ENCODE assay signal across 15 cellular contexts in genomic region chr12:131861261-131862083, GRCh38. TPM values are rescaled to one million over a fixed set of nuclear protein-coding genes. Genes with fewer than 3 reads are reported as not detected.
DNase-seq lines count a peak whose midpoint lies in the region; ATAC-seq, FAIRE-seq and TF ChIP-seq lines count a peak whose summit lies in the region.
"Had no signal": no experiment of that assay in that cellular context is flagged by ENCODE, and none has a peak within 500 bp of the region (broad histone marks: within the 10 kb centered on the region; RNA-seq: fewer than 3 reads in every experiment).

No MANE protein-coding gene starts in this region.

- POLR2A ChIA-PET in MCF 10A (lab: Yijun Ruan, JAX) = interaction anchor here (1.1 to 2.0 kb wide), 2 partner anchors 11 to 75 kb away, joined by 3 to 4 read pairs; no protein-coding TSS in a partner anchor

- H3K36me3 ChIP-seq in breast epithelium (no peaks in the 10 kb centered on the region), RWPE2 (ENCODE audit: low read depth) (no peaks in the 10 kb centered on the region), kidney (ENCODE audit: control insufficient read depth in 1 of 2, insufficient read depth in 2 of 2, low read length in 2 of 2) (no peaks in the 10 kb centered on the region), upper lobe of left lung (no peaks in the 10 kb centered on the region)
- H3K36me3 ChIP-seq: upper lobe of right lung had no signal

- H3K9me3 ChIP-seq in breast epithelium (no peaks in the 10 kb centered on the region), RWPE2 (ENCODE audit: severe bottlenecking) (no peaks in the 10 kb centered on the region), kidney (ENCODE audit: control insufficient read depth in 1 of 2, low read length in 2 of 2) (no peaks in the 10 kb centered on the region), upper lobe of left lung (no peaks in the 10 kb centered on the region)
- H3K9me3 ChIP-seq: upper lobe of right lung had no signal

- ATAC-seq in RWPE2 (ENCODE audit: low read depth) = no peak; the same call in 2 of the 3 replicates
- ATAC-seq in upper lobe of left lung (ENCODE audit: low FRiP score in 2 of 2) = no peak

- no peaks in the 10 kb centered on the region for H3K9me3 Mint-ChIP-seq in MCF 10A (ENCODE audit: unreplicated experiment)
- H3K9me3 Mint-ChIP-seq: activated naive CD4-positive, alpha-beta T cell treated with anti-CD3 and anti-CD28 coated beads for 36 hours; central memory CD8-positive, alpha-beta T cell had no signal

- H3K4me3 ChIP-seq in breast epithelium (no peak overlapping the region), RWPE2 (ENCODE audit: severe bottlenecking) (no peak overlapping the region), kidney (ENCODE audit: low read length in 2 of 2) (no peak overlapping the region), upper lobe of left lung (no peak overlapping the region)

- H3K27me3 ChIP-seq in breast epithelium (no peaks in the 10 kb centered on the region), RWPE2 (ENCODE audit: insufficient read depth, poor library complexity, severe bottlenecking) (no peaks in the 10 kb centered on the region), upper lobe of left lung (no peaks in the 10 kb centered on the region)
- H3K27me3 ChIP-seq: upper lobe of right lung had no signal

- peak overlapping the region; percentile 59 for H3K4me3 Mint-ChIP-seq in MCF 10A (ENCODE audit: unreplicated experiment)
- H3K4me3 Mint-ChIP-seq: activated naive CD4-positive, alpha-beta T cell treated with anti-CD3 and anti-CD28 coated beads for 36 hours; central memory CD8-positive, alpha-beta T cell had no signal

- intact Hi-C loops in MCF 10A (cut with micrococcal nuclease) (loop anchor here (1.0 to 2.0 kb wide), 2 partner anchors 35 to 67 kb away; partner anchors contain the start of gene PUS1), breast epithelium (cut with DNase I; ENCODE audit: low total_unique reads) (no loop called here), kidney (cut with DNase I) (no loop called here)

- H3K9ac ChIP-seq in kidney (ENCODE audit: low read length in 2 of 2) = no peak overlapping the region
- H3K9ac ChIP-seq: parathyroid adenoma had no signal

- TF ChIP-seq POLR2A in breast epithelium (IDR thresholded peaks at IDR 0.05) (no peak), upper lobe of left lung (IDR thresholded peaks at IDR 0.05) (no peak)

- peaks cover 6% of the 10 kb centered on the region for H3K36me3 Mint-ChIP-seq in MCF 10A (ENCODE audit: insufficient read depth, unreplicated experiment)

- no peak for TF ChIP-seq CTCF in MCF 10A (IDR thresholded peaks at IDR 0.05; ENCODE audit: unreplicated experiment)
- TF ChIP-seq CTCF in breast epithelium (IDR thresholded peaks at IDR 0.05) = no peak
- no peak for TF ChIP-seq CTCF in RWPE2 (IDR thresholded peaks at IDR 0.05; ENCODE audit: poor library complexity, severe bottlenecking)
- no peak for TF ChIP-seq CTCF in kidney (IDR thresholded peaks at IDR 0.05; ENCODE audit: borderline replicate concordance, extremely low read depth, insufficient read depth)
- no peak for TF ChIP-seq CTCF in upper lobe of left lung (IDR thresholded peaks at IDR 0.05)

- no peak for TF ChIP-seq EP300 in upper lobe of left lung (IDR thresholded peaks at IDR 0.05)

- CTCF ChIA-PET in MCF 10A (lab: Yijun Ruan, JAX) = interaction anchor here (1.3 kb wide), 1 partner anchor 25 kb away, joined by 3 read pairs; no protein-coding TSS in a partner anchor

- no peak for FAIRE-seq in kidney (lab: Jason Lieb, UNC)

- WGBS in upper lobe of left lung, 2 donors = 85 to 98% methylated on average over 6 to 12 of the region's 12 CpGs

- H3K27me3 Mint-ChIP-seq in MCF 10A (ENCODE audit: insufficient read depth, unreplicated experiment) = peaks cover 18% of the 10 kb centered on the region

- H3K27ac ChIP-seq in breast epithelium = no peak overlapping the region
- peak overlapping the region; percentile 42 for H3K27ac ChIP-seq in RWPE2 (ENCODE audit: poor library complexity, severe bottlenecking)
- H3K27ac ChIP-seq in kidney (ENCODE audit: low read depth in 2 of 2, low read length in 2 of 2) = no peak overlapping the region
- peak overlapping the region in 3 of 4 donors; percentile 2 to 81 (median 11) for H3K27ac ChIP-seq in upper lobe of left lung
- H3K27ac ChIP-seq: parathyroid adenoma, upper lobe of right lung had no signal

- H3K4me1 ChIP-seq in breast epithelium = no peaks in the 10 kb centered on the region
- H3K4me1 ChIP-seq in RWPE2 (ENCODE audit: insufficient read depth, poor library complexity, severe bottlenecking) = peaks cover 20% of the 10 kb centered on the region
- H3K4me1 ChIP-seq in kidney (ENCODE audit: control insufficient read depth in 1 of 2, insufficient read depth in 1 of 2, low read depth in 1 of 2, low read length in 2 of 2) = no peaks in the 10 kb centered on the region
- peaks cover 0 to 16% (median 8%) of the 10 kb centered on the region in 4 donors for H3K4me1 ChIP-seq in upper lobe of left lung
- H3K4me1 ChIP-seq: parathyroid adenoma had no signal

- BruUV-seq in MCF 10A (replicated peaks; lab: Mats Ljungman, UMichigan) = no TSS peak

- no peak for DNase-seq in MCF 10A (ENCODE audit: unreplicated experiment)
- DNase-seq in breast epithelium (ENCODE audit: low spot score in 2 of 2) = no peak
- no peak for DNase-seq in RWPE2 (ENCODE audit: low spot score)
- DNase-seq in kidney = peak; percentile 43
- no peak for DNase-seq in upper lobe of left lung
- DNase-seq in DMS79 treated with DMSO at 0.1 percent for 48 hours (lab: John Stamatoyannopoulos, UW) = no peak
- DNase-seq in NOMO-1 treated with dmso at 0.1 percent for 144 hours (lab: John Stamatoyannopoulos, UW; ENCODE audit: unreplicated experiment) = no peak
- DNase-seq in NCI-H1694 treated with DMSO at 0.1 percent for 48 hours (lab: John Stamatoyannopoulos, UW) = no peak
- DNase-seq: activated naive CD4-positive, alpha-beta T cell treated with anti-CD3 and anti-CD28 coated beads for 36 hours; NCI-H187; NCI-H69; stimulated activated CD4-positive, alpha-beta T cell treated with anti-CD3 and anti-CD28 coated beads, Interleukin-15, amount 100 ng/mL, for 24 hours had no signal

- H3K27ac Mint-ChIP-seq in MCF 10A (ENCODE audit: low read depth, unreplicated experiment) = no peak overlapping the region
- H3K27ac Mint-ChIP-seq: activated naive CD4-positive, alpha-beta T cell treated with anti-CD3 and anti-CD28 coated beads for 36 hours had no signal

- H3K4me1 Mint-ChIP-seq in MCF 10A (ENCODE audit: insufficient read depth, unreplicated experiment) = peaks cover 34% of the 10 kb centered on the region

RNA-seq across cellular contexts. Expression of gene ULK1, which starts 33.0 kb away (rescaled TPM):
- total RNA-seq in MCF 10A (2022) (21.7 and 28.2 TPM in 2 replicates), breast epithelium (10 to 100 TPM; 14.8 to 18.6 (median 17.0) TPM), kidney (33.4 TPM), upper lobe of left lung (10 to 100 TPM in 5 of 6 donors, 1 to 10 TPM in 1; 6.8 to 93.2 (median 40.7) TPM)
- 11.4 TPM for polyA plus RNA-seq in kidney (ENCODE audit: insufficient read depth, low read depth, low replicate concordance)

RNA-seq across cellular contexts. Expression of gene MMP17, which starts 33.3 kb away (rescaled TPM):
- 4.3 and 5.4 TPM in 2 replicates for total RNA-seq in MCF 10A (2022)
- 10 to 100 TPM in 1 of 3 donors, 1 to 10 TPM in 2; 2.9 to 18.6 (median 4.7) TPM for total RNA-seq in breast epithelium
- 3.2 TPM for total RNA-seq in kidney
- 0.82 TPM for polyA plus RNA-seq in kidney (ENCODE audit: insufficient read depth, low read depth, low replicate concordance)
- 1 to 10 TPM; 3.1 to 7.1 (median 5.9) TPM for total RNA-seq in upper lobe of left lung
- total RNA-seq: activated naive CD4-positive, alpha-beta T cell treated with anti-CD3 and anti-CD28 coated beads for 36 hours had no signal

Comparison
In these comparisons a context has a peak if more than half of its experiments do, and no peak if none do; other contexts are left out.
1. H3K27ac ChIP-seq: peak in RWPE2 (single experiment) and upper lobe of left lung (3 of 4); none in breast epithelium (0 of 2) and kidney (0 of 2).